13 cellular contexts compared by ENCODE assay signal in the genomic region with DNA sequence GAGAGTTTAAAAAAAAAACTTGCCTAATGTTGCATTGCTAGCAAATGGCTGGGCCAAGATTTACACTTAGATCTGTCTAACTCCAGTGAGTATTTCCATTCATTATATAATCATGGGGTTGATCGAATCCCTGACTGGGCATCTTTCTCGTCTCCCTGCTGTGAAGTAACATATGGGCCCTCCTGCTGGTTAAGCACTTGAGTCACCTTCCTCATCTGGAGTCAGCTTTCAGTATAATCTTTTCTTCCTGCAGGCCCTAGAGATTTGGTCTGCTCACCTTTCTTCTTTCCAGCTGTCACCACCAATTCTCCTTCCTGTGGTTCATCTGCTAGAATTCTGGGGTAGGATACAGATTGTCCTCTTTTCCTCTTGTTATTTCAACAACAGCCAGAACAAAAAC. TPM values are rescaled to one million over a fixed set of nuclear protein-coding genes. Genes with fewer than 3 reads are reported as not detected.
DNase-seq lines count a peak whose midpoint lies in the region; ATAC-seq, FAIRE-seq and TF ChIP-seq lines count a peak whose summit lies in the region.
"Had no signal": no experiment of that assay in that cellular context is flagged by ENCODE, and none has a peak within 500 bp of the region (broad histone marks: within the 10 kb centered on the region; RNA-seq: fewer than 3 reads in every experiment).

No MANE protein-coding gene starts in this region.

- H3K4me3 ChIP-seq in A549: no peak overlapping the region
- H3K4me3 ChIP-seq in spleen: no peak overlapping the region
- H3K4me3 ChIP-seq: smooth muscle cell had no signal

- TF ChIP-seq EP300 in A549 (IDR thresholded peaks at IDR 0.05): no peak

- H3K4me1 ChIP-seq in A549 (peaks cover 14% of the 10 kb centered on the region; the same call in 2 of the 3 replicates), spleen (no peaks in the 10 kb centered on the region)

- no peak for TF ChIP-seq RAD21 in A549 (conservative IDR thresholded peaks at IDR 0.05 in 1 of 2, IDR thresholded peaks at IDR 0.05 in 1 of 2)

- FAIRE-seq in A549 (lab: Jason Lieb, UNC): no peak

- CTCF ChIA-PET in A549 (lab: Yijun Ruan, JAX): interaction anchor here (1.3 kb wide), 1 partner anchor 334 kb away, joined by 4 read pairs; no protein-coding TSS in a partner anchor

- no peak for TF ChIP-seq CTCF in A549 (IDR thresholded peaks at IDR 0.05)
- TF ChIP-seq CTCF in spleen (IDR thresholded peaks at IDR 0.05 in 8 of 11, conservative IDR thresholded peaks at IDR 0.05 in 3 of 11): no peak

- no peak overlapping the region for H3K4me2 ChIP-seq in A549
- H3K4me2 ChIP-seq: smooth muscle cell had no signal

- H3K9me3 ChIP-seq in A549 (no peaks in the 10 kb centered on the region), spleen (peaks cover 0 to 3% (median 0%) of the 10 kb centered on the region in 8 donors)

- POLR2A ChIA-PET in A549 (lab: Yijun Ruan, JAX): no interaction called here

- no peak; a peak in 1 of 6 replicates for ATAC-seq in A549

- DNase-seq in A549 (ENCODE audit: low read depth in 1 of 2, low spot score in 1 of 2) (no peak), KBM-7 (peak; percentile 50), NCI-H345 (lab: John Stamatoyannopoulos, UW) (peak; percentile 50), brain pericyte (ENCODE audit: low read depth, low spot score) (peak; percentile 22), spleen (no peak), islet precursor cell (no peak), inferior parietal cortex (ENCODE audit: extremely low spot score) (no peak), UCSD-AML1 (lab: John Stamatoyannopoulos, UW; ENCODE audit: unreplicated experiment) (no peak)
- DNase-seq: ACHN; activated naive CD4-positive, alpha-beta T cell treated with anti-CD3 and anti-CD28 coated beads for 36 hours; central memory CD4-positive, alpha-beta T cell; foreskin melanocyte had no signal

- 24% methylated on average over 2 of the region's 2 CpGs for WGBS in A549 (ENCODE audit: missing lambda C conversion rate)
- 75 to 85% (median 81%) methylated on average over 2 of the region's 2 CpGs for WGBS in spleen, 5 donors

- intact Hi-C loops in spleen (cut with DNase I; ENCODE audit: low total_unique reads): no loop called here

- TF ChIP-seq POLR2A in A549 (IDR thresholded peaks at IDR 0.05; ENCODE audit: low read length) (no peak), spleen (IDR thresholded peaks at IDR 0.05) (no peak)

- no peaks in the 10 kb centered on the region for H3K27me3 ChIP-seq in spleen (replicated peaks in 1 of 7)

- in situ Hi-C loops in KBM-7 (cut with MboI; ENCODE audit: low pct_unique_long_range_greater_than_20kb, low sequenced_read_pairs): no loop called here

- H3K36me3 ChIP-seq in spleen: no peaks in the 10 kb centered on the region

- H3K27ac ChIP-seq in A549 (no peak overlapping the region), spleen (no peak overlapping the region)

TF ChIP-seq in A549, 52 proteins besides CTCF, POLR2A, EP300 and RAD21:
- no peak for TF ChIP-seq CHD2 (IDR thresholded peaks at IDR 0.05; ENCODE audit: low read length, partially characterized antibody)
- peak; percentile 35 for TF ChIP-seq MAFK (IDR thresholded peaks at IDR 0.05; ENCODE audit: partially characterized antibody)

RNA-seq across cellular contexts. Expression of a gene that starts 41.6 kb away (rescaled TPM):
- polyA plus RNA-seq in A549 (2011; rRNA removed) (8.8 and 10.7 TPM in 2 replicates), A549 (2017; fragmentation: RNase III; extraction: RNeasy Plus Mini Kit Qiagen cat#74134 plus additional on column Dnase treatment) (6.6 to 7.5 TPM (median 7.2 TPM) in 3 replicates), spleen (1 to 10 TPM; 2.2 to 3.0 (median 2.8) TPM)
- polyA plus RNA-seq in A549 (2012; cell fraction: cytosol; rRNA removed): 2.0 and 2.1 TPM in 2 replicates
- 1.1 and 1.6 TPM in 2 replicates for polyA plus RNA-seq in A549 (2012; cell fraction: nucleus; rRNA removed)
- polyA minus RNA-seq in A549 (2011; rRNA and poly(A)+ RNA removed): 4.6 and 5.1 TPM in 2 replicates
- total RNA-seq in spleen: 1 to 10 TPM; 3.2 to 8.0 (median 6.7) TPM

Comparison
In these comparisons a context has a peak if more than half of its experiments do, and no peak if none do; other contexts are left out.
1. DNase-seq: peak in KBM-7 (single experiment), NCI-H345 (single experiment) and brain pericyte (single experiment); none in A549 (0 of 2), spleen (single experiment), islet precursor cell (single experiment), inferior parietal cortex (single experiment) and UCSD-AML1 (single experiment).